ENCODE assay signal across 20 cellular contexts in the genomic region with DNA sequence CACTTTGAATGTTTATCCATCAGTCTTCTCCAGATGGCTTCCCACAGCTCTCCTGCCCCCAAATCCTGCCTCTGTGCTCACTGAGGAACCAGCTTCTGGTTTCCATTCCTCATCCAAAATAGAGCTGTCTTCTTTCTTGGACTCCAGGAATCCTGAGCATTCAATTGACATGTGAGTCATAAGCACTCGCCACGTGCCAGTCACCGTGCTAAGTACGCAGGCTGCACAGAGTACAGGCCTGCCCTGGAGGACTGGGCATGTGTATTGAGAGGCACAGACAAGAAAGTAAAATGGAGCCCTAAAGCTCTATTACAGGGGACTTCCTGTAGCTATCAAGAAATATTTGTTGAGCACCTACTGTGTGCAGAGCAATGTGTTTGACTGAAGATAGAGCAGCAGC. TPM values are rescaled to one million over a fixed set of nuclear protein-coding genes. Genes with fewer than 3 reads are reported as not detected.
DNase-seq lines count a peak whose midpoint lies in the region.
"Had no signal": no experiment of that assay in that cellular context is flagged by ENCODE, and none has a peak within 500 bp of the region (broad histone marks: within the 10 kb centered on the region; RNA-seq: fewer than 3 reads in every experiment).

No MANE protein-coding gene starts in this region.

- DNase-seq in COLO668 (lab: John Stamatoyannopoulos, UW; ENCODE audit: unreplicated experiment), result peak; percentile 2
- peak; percentile 40 for DNase-seq in ELR (ENCODE audit: low read depth)
- DNase-seq in SK-MEL-5 (ENCODE audit: low read depth, low spot score), result peak; percentile 7
- DNase-seq in islet precursor cell, result peak; percentile 88
- no peak for DNase-seq in KG1 (lab: John Stamatoyannopoulos, UW)
- no peak for DNase-seq in stimulated activated CD4-positive, alpha-beta T cell treated with anti-CD3 and anti-CD28 coated beads, Interleukin-2, amount 100 ng/mL, for 48 hours
- DNase-seq in NCI-H748 (lab: John Stamatoyannopoulos, UW; ENCODE audit: unreplicated experiment), result no peak
- DNase-seq in GM19238 (ENCODE audit: insufficient read length, low spot score), result no peak
- DNase-seq: CD8-positive, alpha-beta memory T cell; DMS79; GDM1; NCI-H1105; NCI-H146; NCI-H2029; NCI-H2227 treated with DMSO at 0.1 percent for 48 hours; NCI-H510A treated with DMSO at 0.1 percent for 48 hours; NCI-H82; OCI-M1; SK-N-SH had no signal

- in situ Hi-C loops in SK-MEL-5 (cut with HindIII; ENCODE audit: low pct_unique_long_range_greater_than_20kb, low sequenced_read_pairs), result no loop called here

RNA-seq across cellular contexts. Expression of a gene that starts 39.7 kb away (rescaled TPM):
- total RNA-seq in SK-MEL-5 (2014; rRNA removed; shearing (Covaris generic)), result not detected in 2 replicates
- polyA plus RNA-seq in SK-MEL-5 (2015; cell fraction: cytosol; rRNA removed), result not detected in 2 replicates
- polyA plus RNA-seq in SK-MEL-5 (2015; cell fraction: nucleus; rRNA removed), result not detected in 2 replicates
- total RNA-seq: CD8-positive, alpha-beta memory T cell; K562 had no signal
- polyA plus RNA-seq: K562 had no signal

Comparison
In these comparisons a context has a peak if more than half of its experiments do, and no peak if none do; other contexts are left out.
1. DNase-seq: peak in COLO668 (single experiment), ELR (single experiment), SK-MEL-5 (single experiment) and islet precursor cell (single experiment); none in KG1 (single experiment), stimulated activated CD4-positive, alpha-beta T cell treated with anti-CD3 and anti-CD28 coated beads, Interleukin-2, amount 100 ng/mL, for 48 hours (0 of 2), NCI-H748 (single experiment) and GM19238 (single experiment).